In genomic region chr3:20185733-20186599, GRCh38 we compare ENCODE assay signal across 8 cellular contexts. TPM values are rescaled to one million over a fixed set of nuclear protein-coding genes. Genes with fewer than 3 reads are reported as not detected.
A peak's percentile ranks its signal among the peaks of the same experiment; 100 is the strongest.
DNase-seq lines count a peak whose midpoint lies in the region; ATAC-seq, FAIRE-seq and TF ChIP-seq lines count a peak whose summit lies in the region.

Gene SGO1 (minus strand): TSS chr3:20186206. CDS start chr3:20184027, 2,179 bp downstream.

- H3K36me3 ChIP-seq in heart left ventricle (no peaks in the 10 kb centered on the region), upper lobe of left lung (no peaks in the 10 kb centered on the region)

- FAIRE-seq in GM12891 (lab: Jason Lieb, UNC): peak; percentile 99

- WGBS in adipose tissue, 3 donors: 0 to 1% (median 1%) methylated on average over 64 of the region's 64 CpGs
- 0 to 2% (median 1%) methylated on average over 45 to 64 of the region's 64 CpGs for WGBS in heart left ventricle, 4 donors
- WGBS in upper lobe of left lung, 2 donors: 0 to 1% methylated on average over 57 to 64 of the region's 64 CpGs

- no peaks in the 10 kb centered on the region for H3K9me3 ChIP-seq in heart left ventricle
- no peaks in the 10 kb centered on the region for H3K9me3 ChIP-seq in upper lobe of left lung

- DNase-seq in GM12891 (ENCODE audit: insufficient read length, low spot score) (peak; percentile 74), NCI-H1436 (lab: John Stamatoyannopoulos, UW) (peak; percentile 81), SW480 (ENCODE audit: low spot score) (peak; percentile 93), heart left ventricle (peak; percentile 99 to 100 (median 99)), pons (ENCODE audit: low spot score) (peak; percentile 97), upper lobe of left lung (peak; percentile 100)

- ATAC-seq in HG02798 (IDR thresholded peaks at IDR 0.05; ENCODE audit: poor library complexity, unreplicated experiment) (peak; percentile 97), heart left ventricle (peak; percentile 100), upper lobe of left lung (ENCODE audit: low FRiP score in 2 of 2) (peak; percentile 100)

- TF ChIP-seq EP300 in upper lobe of left lung (IDR thresholded peaks at IDR 0.05): peak in 1 of 4 donors; percentile 73

- peaks cover 0 to 21% (median 8%) of the 10 kb centered on the region in 12 donors for H3K4me1 ChIP-seq in heart left ventricle
- H3K4me1 ChIP-seq in upper lobe of left lung: peaks cover 11 to 21% (median 15%) of the 10 kb centered on the region in 4 donors

- H3K27me3 ChIP-seq in heart left ventricle: no peaks in the 10 kb centered on the region
- no peaks in the 10 kb centered on the region for H3K27me3 ChIP-seq in upper lobe of left lung

- TF ChIP-seq POLR2A in GM12891 (IDR thresholded peaks at IDR 0.05; ENCODE audit: low read depth, low read length) (peak; percentile 93), heart left ventricle (IDR thresholded peaks at IDR 0.05) (peak; percentile 53 to 86), upper lobe of left lung (IDR thresholded peaks at IDR 0.05) (peak in 3 of 4 donors; percentile 64 to 87 (median 66))

- H3K4me3 ChIP-seq in heart left ventricle (peak within 1 kb of the TSS; percentile 47 to 85 (median 66)), upper lobe of left lung (peak within 1 kb of the TSS; percentile 40 to 85 (median 80))

- intact Hi-C loops in heart left ventricle (cut with DNase I): loop anchor here in 9 of 10 donors (1.0 to 10.0 kb wide), 11 partner anchors 44 to 301 kb away; partner anchors contain the start of genes KAT2B (in 7 of the 9) and RAB5A (in 6 of the 9)

- H3K27ac ChIP-seq in adipose tissue (ENCODE audit: low read depth, low read length) (peak within 1 kb of the TSS; percentile 80), heart left ventricle (peak within 1 kb of the TSS; percentile 77 to 98 (median 89)), upper lobe of left lung (peak within 1 kb of the TSS; percentile 90 to 94 (median 92))

- TF ChIP-seq CTCF in heart left ventricle (IDR thresholded peaks at IDR 0.05) (peak in 3 of 12 donors; percentile 8 to 22 (median 12)), upper lobe of left lung (IDR thresholded peaks at IDR 0.05) (no peak)

TF ChIP-seq in GM12891, 5 proteins besides CTCF, POLR2A, EP300 and RAD21:
- TF ChIP-seq PAX5 (IDR thresholded peaks at IDR 0.05; ENCODE audit: insufficient read depth, low read length, severe bottlenecking) (no peak), POU2F2 (IDR thresholded peaks at IDR 0.05; ENCODE audit: low read depth, low read length) (peak; percentile 74), SPI1 (IDR thresholded peaks at IDR 0.05; ENCODE audit: low read depth, low read length) (peak; percentile 20; the same call in 1 of the 2 replicates), TAF1 (IDR thresholded peaks at IDR 0.05; ENCODE audit: low read depth, low read length) (peak; percentile 84), POLR2AphosphoS5 (IDR thresholded peaks at IDR 0.05; ENCODE audit: low read depth, low read length) (peak; percentile 87; the same call in 1 of the 2 replicates)

RNA-seq across cellular contexts. Expression of gene SGO1, which starts in this region (rescaled TPM):
- 7.4 TPM for polyA plus RNA-seq in GM12891 (2012; ENCODE audit: low read depth, missing spikeins)
- under 1 TPM; 0.06 to 0.45 (median 0.12) TPM for polyA plus RNA-seq in adipose tissue
- 1 to 10 TPM in 2 of 9 donors, under 1 TPM in 3, not detected in 4; 0.12 to 2.8 (median 0.30) TPM for total RNA-seq in heart left ventricle
- polyA plus RNA-seq in heart left ventricle: under 1 TPM in 1 of 2 donors, not detected in 1; 0.04 TPM
- total RNA-seq in upper lobe of left lung: under 1 TPM in 4 of 6 donors, not detected in 2; 0.49 to 0.91 (median 0.59) TPM

Comparison
In these comparisons a context has a peak if more than half of its experiments do, and no peak if none do; other contexts are left out.
1. Peak in every context shown above with its lines: DNase-seq, ATAC-seq, H3K4me3 ChIP-seq and H3K27ac ChIP-seq.
2. Peak in DNase-seq, ATAC-seq, H3K4me3 ChIP-seq and H3K27ac ChIP-seq in upper lobe of left lung; RNA of the gene not detected or under 1 TPM.